30 cellular contexts compared by ENCODE assay signal in the genomic region with DNA sequence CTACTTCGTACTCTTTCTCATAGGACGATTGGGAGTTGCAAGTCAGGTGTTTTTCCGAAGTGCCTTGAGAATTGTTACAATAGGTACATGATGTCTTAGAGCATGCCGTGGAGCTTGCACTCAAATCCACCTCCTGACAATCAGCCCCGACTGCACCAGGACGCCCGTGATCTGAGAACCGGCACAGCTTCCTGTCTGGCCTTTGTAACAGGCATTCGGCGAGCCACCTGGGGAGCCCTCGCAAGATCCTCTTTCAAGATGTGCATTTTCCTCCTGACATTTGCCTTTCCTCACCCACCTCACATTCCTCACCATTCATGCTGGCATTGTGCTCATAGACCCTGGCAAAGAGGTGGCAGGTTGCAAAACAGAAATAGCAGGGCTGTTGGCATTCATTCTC.
DNase-seq lines count a peak whose midpoint lies in the region; TF ChIP-seq lines count a peak whose summit lies in the region.
"Had no signal": no experiment of that assay in that cellular context is flagged by ENCODE, and none has a peak within 500 bp of the region (broad histone marks: within the 10 kb centered on the region; RNA-seq: fewer than 3 reads in every experiment).

No MANE protein-coding gene starts in this region.

- H3K36me3 ChIP-seq in stomach: no peaks in the 10 kb centered on the region
- H3K36me3 ChIP-seq: adrenal gland, ovary had no signal

- TF ChIP-seq EP300 in stomach (IDR thresholded peaks at IDR 0.05): no peak

- no peaks in the 10 kb centered on the region for H3K36me3 Mint-ChIP-seq in activated naive CD4-positive, alpha-beta T cell treated with anti-CD3 and anti-CD28 coated beads, Interleukin-2, amount 50 U/mL, for 24 hours
- H3K36me3 Mint-ChIP-seq: activated CD4-positive, alpha-beta memory T cell treated with anti-CD3 and anti-CD28 coated beads for 36 hours; CD8-positive, alpha-beta memory T cell; immature natural killer cell had no signal

- peaks cover 6% of the 10 kb centered on the region for H3K4me1 Mint-ChIP-seq in activated naive CD4-positive, alpha-beta T cell treated with anti-CD3 and anti-CD28 coated beads, Interleukin-2, amount 50 U/mL, for 24 hours
- H3K4me1 Mint-ChIP-seq: central memory CD8-positive, alpha-beta T cell; immature natural killer cell had no signal

- no peak for DNase-seq in activated naive CD4-positive, alpha-beta T cell treated with Interleukin-2 at 50 U/mL for 16 hours
- DNase-seq in NCI-H69 (lab: John Stamatoyannopoulos, UW) (peak; percentile 23), iPS-NIHi11 (ENCODE audit: low spot score) (peak; percentile 45), NCI-H526 treated with DMSO at 0.1 percent for 48 hours (lab: John Stamatoyannopoulos, UW) (no peak), GOT3 (lab: John Stamatoyannopoulos, UW) (no peak), stomach (no peak)
- DNase-seq: activated CD4-positive, alpha-beta memory T cell treated with anti-CD3 and anti-CD28 coated beads for 36 hours; activated naive CD4-positive, alpha-beta T cell treated with anti-CD3 and anti-CD28 coated beads for 36 hours; adrenal gland; body of pancreas; CD8-positive, alpha-beta memory T cell; dermis blood vessel endothelial cell; foreskin melanocyte; GF-D8; HFFc6; immature natural killer cell; left colon; MV-4-11; NCI-H1694; NCI-H2171 treated with DMSO at 0.1 percent for 48 hours; NCI-H510A; OCI-M1; ovary; retina; SK-N-SH; stimulated activated naive CD8-positive, alpha-beta T cell treated with anti-CD3 and anti-CD28 coated beads, Interleukin-15, Interleukin-2, amounts not matched to agents 100 U/mL and 50 U/mL, for 24 hours; testis had no signal

- peaks cover 0 to 18% (median 0%) of the 10 kb centered on the region in 3 donors for H3K27me3 ChIP-seq in stomach
- H3K27me3 ChIP-seq: adrenal gland, body of pancreas, ovary, testis had no signal

- no peaks in the 10 kb centered on the region for H3K9me3 Mint-ChIP-seq in activated naive CD4-positive, alpha-beta T cell treated with anti-CD3 and anti-CD28 coated beads, Interleukin-2, amount 50 U/mL, for 24 hours
- H3K9me3 Mint-ChIP-seq: activated CD4-positive, alpha-beta memory T cell treated with anti-CD3 and anti-CD28 coated beads for 36 hours; activated naive CD4-positive, alpha-beta T cell treated with anti-CD3 and anti-CD28 coated beads for 36 hours; CD8-positive, alpha-beta memory T cell; central memory CD8-positive, alpha-beta T cell; immature natural killer cell had no signal

- TF ChIP-seq CTCF in stomach (IDR thresholded peaks at IDR 0.05): no peak

- H3K27ac Mint-ChIP-seq in activated naive CD4-positive, alpha-beta T cell treated with anti-CD3 and anti-CD28 coated beads, Interleukin-2, amount 50 U/mL, for 24 hours: peak overlapping the region; percentile 46
- H3K27ac Mint-ChIP-seq: activated CD4-positive, alpha-beta memory T cell treated with anti-CD3 and anti-CD28 coated beads for 36 hours; activated naive CD4-positive, alpha-beta T cell treated with anti-CD3 and anti-CD28 coated beads for 36 hours; CD8-positive, alpha-beta memory T cell; HFFc6; immature natural killer cell had no signal

- intact Hi-C loops in stomach (cut with DNase I; ENCODE audit: low total_unique reads): no loop called here

- H3K4me1 ChIP-seq in stomach: peaks cover 0 to 5% (median 0%) of the 10 kb centered on the region in 4 donors
- H3K4me1 ChIP-seq: adrenal gland, body of pancreas had no signal

- H3K4me3 Mint-ChIP-seq in activated naive CD4-positive, alpha-beta T cell treated with anti-CD3 and anti-CD28 coated beads, Interleukin-2, amount 50 U/mL, for 24 hours: no peak overlapping the region
- H3K4me3 Mint-ChIP-seq: activated CD4-positive, alpha-beta memory T cell treated with anti-CD3 and anti-CD28 coated beads for 36 hours; activated naive CD4-positive, alpha-beta T cell treated with anti-CD3 and anti-CD28 coated beads for 36 hours; central memory CD8-positive, alpha-beta T cell; HFFc6; immature natural killer cell had no signal

- H3K4me3 ChIP-seq in stomach: no peak overlapping the region
- H3K4me3 ChIP-seq: adrenal gland, body of pancreas, ovary, skin epidermis, testis had no signal

- peaks cover 10% of the 10 kb centered on the region for H3K27me3 Mint-ChIP-seq in activated naive CD4-positive, alpha-beta T cell treated with anti-CD3 and anti-CD28 coated beads, Interleukin-2, amount 50 U/mL, for 24 hours

- no peaks in the 10 kb centered on the region for H3K9me3 ChIP-seq in stomach
- H3K9me3 ChIP-seq: adrenal gland, body of pancreas, ovary, SK-N-SH, testis had no signal

- TF ChIP-seq POLR2A in stomach (IDR thresholded peaks at IDR 0.05): no peak

- 21 to 32% (median 24%) methylated on average over 11 of the region's 11 CpGs for WGBS in stomach, 5 donors

- no peak overlapping the region for H3K27ac ChIP-seq in stomach
- H3K27ac ChIP-seq: adrenal gland, body of pancreas, ovary, skin epidermis, testis had no signal

Comparison
In these comparisons a context has a peak if more than half of its experiments do, and no peak if none do; other contexts are left out.
1. DNase-seq: peak in NCI-H69 (single experiment) and iPS-NIHi11 (single experiment); none in activated naive CD4-positive, alpha-beta T cell treated with Interleukin-2 at 50 U/mL for 16 hours (single experiment), NCI-H526 treated with DMSO at 0.1 percent for 48 hours (single experiment), GOT3 (single experiment) and stomach (single experiment).